ENCODE assay signal across 1 cellular context in the genomic region with DNA sequence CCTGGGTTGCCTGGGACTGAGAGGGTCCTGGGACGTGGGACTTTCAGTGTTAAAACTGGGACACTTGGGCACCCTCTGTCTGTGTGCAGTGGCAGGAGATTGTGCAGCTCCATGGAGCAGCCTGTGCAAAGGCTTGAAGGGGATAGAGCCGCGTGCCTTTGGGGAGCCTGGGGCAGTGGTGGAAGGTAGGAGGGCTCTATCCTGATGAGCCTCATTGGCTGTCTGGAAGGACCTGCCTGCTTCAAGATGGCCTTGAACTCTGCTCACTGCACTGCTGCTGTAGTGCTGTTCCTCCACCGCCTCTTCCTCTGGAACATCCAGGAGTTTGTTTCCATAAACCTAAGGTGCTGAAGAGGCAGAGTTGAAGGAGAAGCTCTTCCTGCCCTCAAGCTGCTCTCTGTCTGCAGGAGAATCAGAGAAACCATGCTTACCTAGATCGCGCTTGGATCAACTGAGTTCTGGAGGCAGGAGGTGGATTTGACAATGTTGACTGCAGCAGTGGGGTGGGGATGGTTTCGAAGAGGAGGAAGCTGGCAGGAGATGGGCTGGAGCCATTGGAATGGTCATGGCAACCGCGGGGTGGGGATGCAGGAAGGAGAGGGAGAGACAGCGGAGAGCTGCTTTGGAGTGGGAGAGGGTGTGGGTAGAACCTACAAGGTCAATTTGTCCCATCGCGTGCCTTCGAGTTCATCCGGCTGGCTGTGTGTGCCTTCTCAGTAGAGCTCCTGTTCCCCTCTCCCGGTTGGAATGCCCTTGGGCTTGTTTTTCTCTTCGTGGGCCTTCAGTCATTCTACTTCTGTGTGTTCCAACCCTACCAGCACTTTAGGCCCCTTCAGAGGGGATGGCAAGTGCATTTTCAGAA.
A peak's percentile ranks its signal among the peaks of the same experiment; 100 is the strongest.
TF ChIP-seq lines count a peak whose summit lies in the region.

No MANE protein-coding gene starts in this region.

TF ChIP-seq in HepG2, 621 proteins besides CTCF, POLR2A, EP300 and RAD21 (continued from another document and continues in another):
- TF ChIP-seq, protein P1, sequence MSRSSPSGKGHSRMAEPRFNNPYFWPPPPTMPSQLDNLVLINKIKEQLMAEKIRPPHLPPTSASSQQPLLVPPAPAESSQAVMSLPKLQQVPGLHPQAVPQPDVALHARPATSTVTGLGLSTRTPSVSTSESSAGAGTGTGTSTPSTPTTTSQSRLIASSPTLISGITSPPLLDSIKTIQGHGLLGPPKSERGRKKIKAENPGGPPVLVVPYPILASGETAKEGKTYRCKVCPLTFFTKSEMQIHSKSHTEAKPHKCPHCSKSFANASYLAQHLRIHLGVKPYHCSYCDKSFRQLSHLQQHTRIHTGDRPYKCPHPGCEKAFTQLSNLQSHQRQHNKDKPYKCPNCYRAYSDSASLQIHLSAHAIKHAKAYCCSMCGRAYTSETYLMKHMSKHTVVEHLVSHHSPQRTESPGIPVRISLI (CRISPR knock-in tag; IDR thresholded peaks at IDR 0.05; ENCODE audit: borderline replicate concordance): no peak; the same call in 1 of the 2 replicates
- TF ChIP-seq HBP1 (CRISPR knock-in tag; IDR thresholded peaks at IDR 0.05; ENCODE audit: low read depth): no peak
- no peak for TF ChIP-seq ZGPAT (CRISPR knock-in tag; IDR thresholded peaks at IDR 0.05)
- no peak for TF ChIP-seq SRSF4 (IDR thresholded peaks at IDR 0.05; ENCODE audit: low read depth, low read length, poor library complexity, severe bottlenecking)
- no peak for TF ChIP-seq ISX (CRISPR knock-in tag; conservative IDR thresholded peaks at IDR 0.05)
- no peak for TF ChIP-seq CEBPG (CRISPR knock-in tag; IDR thresholded peaks at IDR 0.05)
- no peak for TF ChIP-seq ATF4 (CRISPR knock-in tag; IDR thresholded peaks at IDR 0.05)
- no peak for TF ChIP-seq STAT5B (CRISPR knock-in tag; IDR thresholded peaks at IDR 0.05)
- TF ChIP-seq EEA1 (CRISPR knock-in tag; IDR thresholded peaks at IDR 0.05; ENCODE audit: borderline replicate concordance): no peak
- no peak for TF ChIP-seq CHCHD3 (CRISPR knock-in tag; IDR thresholded peaks at IDR 0.05)
- peak; percentile 33; the same call in 1 of the 2 replicates for TF ChIP-seq ZNF644 (CRISPR knock-in tag; IDR thresholded peaks at IDR 0.05; ENCODE audit: low read depth)
- no peak for TF ChIP-seq FUBP1 (CRISPR knock-in tag; IDR thresholded peaks at IDR 0.05; ENCODE audit: borderline replicate concordance)
- no peak for TF ChIP-seq SMARCC2 (IDR thresholded peaks at IDR 0.05)
- TF ChIP-seq ZNF343 (CRISPR knock-in tag; IDR thresholded peaks at IDR 0.05): no peak
- TF ChIP-seq NFE2L2 (IDR thresholded peaks at IDR 0.05; ENCODE audit: low read length): no peak
- TF ChIP-seq ZNF616 (CRISPR knock-in tag; IDR thresholded peaks at IDR 0.05; ENCODE audit: low read depth): 0 out of 2 replicates have a peak, but pooled peaks have one; percentile 11
- TF ChIP-seq FOXO1 (CRISPR knock-in tag; IDR thresholded peaks at IDR 0.05): no peak
- TF ChIP-seq, protein P2, sequence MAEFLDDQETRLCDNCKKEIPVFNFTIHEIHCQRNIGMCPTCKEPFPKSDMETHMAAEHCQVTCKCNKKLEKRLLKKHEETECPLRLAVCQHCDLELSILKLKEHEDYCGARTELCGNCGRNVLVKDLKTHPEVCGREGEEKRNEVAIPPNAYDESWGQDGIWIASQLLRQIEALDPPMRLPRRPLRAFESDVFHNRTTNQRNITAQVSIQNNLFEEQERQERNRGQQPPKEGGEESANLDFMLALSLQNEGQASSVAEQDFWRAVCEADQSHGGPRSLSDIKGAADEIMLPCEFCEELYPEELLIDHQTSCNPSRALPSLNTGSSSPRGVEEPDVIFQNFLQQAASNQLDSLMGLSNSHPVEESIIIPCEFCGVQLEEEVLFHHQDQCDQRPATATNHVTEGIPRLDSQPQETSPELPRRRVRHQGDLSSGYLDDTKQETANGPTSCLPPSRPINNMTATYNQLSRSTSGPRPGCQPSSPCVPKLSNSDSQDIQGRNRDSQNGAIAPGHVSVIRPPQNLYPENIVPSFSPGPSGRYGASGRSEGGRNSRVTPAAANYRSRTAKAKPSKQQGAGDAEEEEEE (CRISPR knock-in tag; IDR thresholded peaks at IDR 0.05; ENCODE audit: borderline replicate concordance): no peak
- no peak for TF ChIP-seq ZNF780A (CRISPR knock-in tag; IDR thresholded peaks at IDR 0.05)
- no peak for TF ChIP-seq ARNTL (CRISPR knock-in tag; IDR thresholded peaks at IDR 0.05)
- no peak for TF ChIP-seq ZNF451 (CRISPR knock-in tag; IDR thresholded peaks at IDR 0.05)
- no peak for TF ChIP-seq ZNF30 (CRISPR knock-in tag; IDR thresholded peaks at IDR 0.05)
- TF ChIP-seq ZNF564 (CRISPR knock-in tag; IDR thresholded peaks at IDR 0.05): no peak
- no peak for TF ChIP-seq ZNF275 (CRISPR knock-in tag; IDR thresholded peaks at IDR 0.05; ENCODE audit: borderline replicate concordance)
- no peak for TF ChIP-seq NFE2L1 (CRISPR knock-in tag; IDR thresholded peaks at IDR 0.05; ENCODE audit: borderline replicate concordance)
- TF ChIP-seq, protein P3, sequence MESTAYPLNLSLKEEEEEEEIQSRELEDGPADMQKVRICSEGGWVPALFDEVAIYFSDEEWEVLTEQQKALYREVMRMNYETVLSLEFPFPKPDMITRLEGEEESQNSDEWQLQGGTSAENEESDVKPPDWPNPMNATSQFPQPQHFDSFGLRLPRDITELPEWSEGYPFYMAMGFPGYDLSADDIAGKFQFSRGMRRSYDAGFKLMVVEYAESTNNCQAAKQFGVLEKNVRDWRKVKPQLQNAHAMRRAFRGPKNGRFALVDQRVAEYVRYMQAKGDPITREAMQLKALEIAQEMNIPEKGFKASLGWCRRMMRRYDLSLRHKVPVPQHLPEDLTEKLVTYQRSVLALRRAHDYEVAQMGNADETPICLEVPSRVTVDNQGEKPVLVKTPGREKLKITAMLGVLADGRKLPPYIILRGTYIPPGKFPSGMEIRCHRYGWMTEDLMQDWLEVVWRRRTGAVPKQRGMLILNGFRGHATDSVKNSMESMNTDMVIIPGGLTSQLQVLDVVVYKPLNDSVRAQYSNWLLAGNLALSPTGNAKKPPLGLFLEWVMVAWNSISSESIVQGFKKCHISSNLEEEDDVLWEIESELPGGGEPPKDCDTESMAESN (CRISPR knock-in tag; conservative IDR thresholded peaks at IDR 0.05): no peak; the same call in 1 of the 2 replicates
- no peak for TF ChIP-seq GFI1 (CRISPR knock-in tag; IDR thresholded peaks at IDR 0.05; ENCODE audit: borderline replicate concordance)
- TF ChIP-seq ZNF282 (IDR thresholded peaks at IDR 0.05; ENCODE audit: partially characterized antibody): no peak
- no peak for TF ChIP-seq ZBTB20 (CRISPR knock-in tag; IDR thresholded peaks at IDR 0.05; ENCODE audit: borderline replicate concordance, low read depth)
- no peak for TF ChIP-seq MIER2 (CRISPR knock-in tag; IDR thresholded peaks at IDR 0.05)
- TF ChIP-seq ZNF850 (CRISPR knock-in tag; conservative IDR thresholded peaks at IDR 0.05): no peak
- TF ChIP-seq, protein P4, sequence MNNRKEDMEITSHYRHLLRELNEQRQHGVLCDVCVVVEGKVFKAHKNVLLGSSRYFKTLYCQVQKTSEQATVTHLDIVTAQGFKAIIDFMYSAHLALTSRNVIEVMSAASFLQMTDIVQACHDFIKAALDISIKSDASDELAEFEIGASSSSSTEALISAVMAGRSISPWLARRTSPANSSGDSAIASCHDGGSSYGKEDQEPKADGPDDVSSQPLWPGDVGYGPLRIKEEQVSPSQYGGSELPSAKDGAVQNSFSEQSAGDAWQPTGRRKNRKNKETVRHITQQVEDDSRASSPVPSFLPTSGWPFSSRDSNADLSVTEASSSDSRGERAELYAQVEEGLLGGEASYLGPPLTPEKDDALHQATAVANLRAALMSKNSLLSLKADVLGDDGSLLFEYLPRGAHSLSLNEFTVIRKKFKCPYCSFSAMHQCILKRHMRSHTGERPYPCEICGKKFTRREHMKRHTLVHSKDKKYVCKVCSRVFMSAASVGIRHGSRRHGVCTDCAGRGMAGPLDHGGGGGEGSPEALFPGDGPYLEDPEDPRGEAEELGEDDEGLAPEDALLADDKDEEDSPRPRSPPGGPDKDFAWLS (CRISPR knock-in tag; IDR thresholded peaks at IDR 0.05; ENCODE audit: borderline replicate concordance): 0 out of 2 replicates have a peak, but pooled peaks have one; percentile 31
- no peak for TF ChIP-seq CAMTA2 (CRISPR knock-in tag; IDR thresholded peaks at IDR 0.05; ENCODE audit: borderline replicate concordance)
- no peak for TF ChIP-seq RBFOX2 (IDR thresholded peaks at IDR 0.05; ENCODE audit: low read depth, low read length)
- no peak for TF ChIP-seq PREB (CRISPR knock-in tag; IDR thresholded peaks at IDR 0.05)
- TF ChIP-seq MED8 (CRISPR knock-in tag; IDR thresholded peaks at IDR 0.05; ENCODE audit: insufficient replicate concordance): no peak
- no peak for TF ChIP-seq ZNF496 (CRISPR knock-in tag; IDR thresholded peaks at IDR 0.05; ENCODE audit: insufficient replicate concordance)
- TF ChIP-seq ZSCAN25 (CRISPR knock-in tag; IDR thresholded peaks at IDR 0.05): no peak
- TF ChIP-seq GABPB1 (CRISPR knock-in tag; IDR thresholded peaks at IDR 0.05): 0 out of 2 replicates have a peak, but pooled peaks have one; percentile 2
- TF ChIP-seq ETV6 (CRISPR knock-in tag; conservative IDR thresholded peaks at IDR 0.05): no peak
- TF ChIP-seq MED1 (CRISPR knock-in tag; IDR thresholded peaks at IDR 0.05): 0 out of 2 replicates have a peak, but pooled peaks have one; percentile 25
- TF ChIP-seq SOX5 (CRISPR knock-in tag; IDR thresholded peaks at IDR 0.05; ENCODE audit: borderline replicate concordance): 0 out of 2 replicates have a peak, but pooled peaks have one; percentile 28
- TF ChIP-seq, protein P5, sequence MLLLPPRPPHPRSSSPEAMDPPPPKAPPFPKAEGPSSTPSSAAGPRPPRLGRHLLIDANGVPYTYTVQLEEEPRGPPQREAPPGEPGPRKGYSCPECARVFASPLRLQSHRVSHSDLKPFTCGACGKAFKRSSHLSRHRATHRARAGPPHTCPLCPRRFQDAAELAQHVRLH (CRISPR knock-in tag; IDR thresholded peaks at IDR 0.05; ENCODE audit: borderline replicate concordance, low read depth): no peak; the same call in 1 of the 2 replicates
